In the genomic region with DNA sequence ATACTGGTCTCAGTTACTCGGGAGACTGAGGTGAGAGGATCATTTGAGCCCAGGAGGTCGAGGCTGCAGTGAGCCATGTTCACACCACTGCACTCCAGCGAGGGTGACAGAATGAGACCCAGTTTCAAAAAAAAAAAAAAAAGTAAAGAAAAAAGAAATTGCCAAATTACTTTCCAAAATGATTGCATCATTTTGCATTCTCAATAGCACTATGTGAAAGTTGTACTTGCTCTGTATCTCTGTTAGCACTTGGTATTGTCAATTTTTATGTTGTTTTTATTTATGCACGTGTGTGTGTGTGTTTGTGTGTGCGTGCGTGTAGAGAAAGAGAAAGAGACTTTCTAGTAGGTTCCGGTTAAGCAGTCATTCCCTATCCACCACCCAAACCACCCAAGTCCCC, we compare ENCODE assay signal across 21 cellular contexts.
DNase-seq lines count a peak whose midpoint lies in the region; ATAC-seq, FAIRE-seq and TF ChIP-seq lines count a peak whose summit lies in the region.
"Had no signal": no experiment of that assay in that cellular context is flagged by ENCODE, and none has a peak within 500 bp of the region (broad histone marks: within the 10 kb centered on the region; RNA-seq: fewer than 3 reads in every experiment).

No MANE protein-coding gene starts in this region.

- H3K27me3 ChIP-seq in HepG2 (ENCODE audit: control insufficient read depth in 1 of 2, insufficient read depth in 2 of 2, low read length in 2 of 2) (no peaks in the 10 kb centered on the region; a peak in 1 of 5 replicates), right lobe of liver (no peaks in the 10 kb centered on the region), endodermal cell (ENCODE audit: control insufficient read depth, insufficient read depth, low read length, poor library complexity, severe bottlenecking) (no peaks in the 10 kb centered on the region)
- H3K27me3 ChIP-seq: BLaER1 treated with 17β-estradiol and CSF1 and Interleukin-3, amounts not matched to agents 10 nM and 100 nM had no signal

- TF ChIP-seq POLR2A in HepG2 (IDR thresholded peaks at IDR 0.05; ENCODE audit: insufficient read depth in 1 of 2, low read depth in 2 of 2, low read length in 2 of 2), result no peak
- TF ChIP-seq POLR2A in right lobe of liver (IDR thresholded peaks at IDR 0.05), result no peak

- H3K27ac ChIP-seq in HepG2 (ENCODE audit: extremely low read length, insufficient read depth, low read length) (no peak overlapping the region), right lobe of liver (no peak overlapping the region), endodermal cell (ENCODE audit: low read depth, low read length) (no peak overlapping the region)
- H3K27ac ChIP-seq: 22Rv1, A549, C4-2B had no signal

- H3K4me2 ChIP-seq in HepG2 (ENCODE audit: low read depth, low read length), result no peak overlapping the region
- H3K4me2 ChIP-seq: A549 had no signal

- H3K36me3 ChIP-seq in HepG2 (replicated peaks in 1 of 2; ENCODE audit: control insufficient read depth in 1 of 2, insufficient read depth in 2 of 2, low read length in 2 of 2), result no peaks in the 10 kb centered on the region
- H3K36me3 ChIP-seq in right lobe of liver, result no peaks in the 10 kb centered on the region
- no peaks in the 10 kb centered on the region for H3K36me3 ChIP-seq in endodermal cell (ENCODE audit: control insufficient read depth, insufficient read depth, low read length)
- H3K36me3 ChIP-seq: BLaER1 treated with 17β-estradiol and CSF1 and Interleukin-3, amounts not matched to agents 10 nM and 100 nM had no signal

- no peaks in the 10 kb centered on the region for H3K79me2 ChIP-seq in HepG2 (ENCODE audit: insufficient read depth, low read length)

- FAIRE-seq in HepG2 (lab: Jason Lieb, UNC), result no peak
- FAIRE-seq: A549, D721Med, G401.6, GM12891, GM19239 had no signal

- in situ Hi-C loops in HepG2 (cut with HindIII; ENCODE audit: extremely low pct_ligation_motif_present, low pct_unique_long_range_greater_than_20kb), result no loop called here

- CTCF ChIA-PET in HepG2 (lab: Yijun Ruan, JAX; ENCODE audit: low intra/inter-chr PET ratio, low total read pairs), result no interaction called here

- no peak overlapping the region for H3K4me3 Mint-ChIP-seq in endodermal cell
- H3K4me3 Mint-ChIP-seq: B cell; CD4-positive, alpha-beta T cell; CD8-positive, alpha-beta T cell had no signal

- TF ChIP-seq EP300 in HepG2 (IDR thresholded peaks at IDR 0.05; ENCODE audit: low read depth in 2 of 2, low read length in 2 of 2), result no peak
- no peak for TF ChIP-seq EP300 in HepG2 (CRISPR knock-in tag; IDR thresholded peaks at IDR 0.05; ENCODE audit: borderline replicate concordance)

- H3K36me3 Mint-ChIP-seq in endodermal cell (ENCODE audit: low read depth), result peaks cover 9% of the 10 kb centered on the region
- H3K36me3 Mint-ChIP-seq: CD8-positive, alpha-beta T cell had no signal

- H3K4me3 ChIP-seq in HepG2 (replicated peaks in 1 of 3; ENCODE audit: insufficient read depth in 1 of 3, low read depth in 2 of 3, low read length in 3 of 3) (no peak overlapping the region), right lobe of liver (no peak overlapping the region), endodermal cell (ENCODE audit: low read length) (peak overlapping the region; percentile 57)
- H3K4me3 ChIP-seq: A549; BLaER1 treated with 17β-estradiol and CSF1 and Interleukin-3, amounts not matched to agents 10 nM and 100 nM had no signal

- no peak for ATAC-seq in HepG2
- ATAC-seq in right lobe of liver, result no peak
- ATAC-seq in activated CD4-positive, CD25-positive, alpha-beta regulatory T cell treated with anti-CD3 and anti-CD28 coated beads, Interleukin-2, amount 50 U/mL, for 24 hours, result no peak
- no peak for ATAC-seq in GM19328 (IDR thresholded peaks at IDR 0.05; ENCODE audit: unreplicated experiment)
- ATAC-seq: A549; CD8-positive, alpha-beta T cell had no signal

- TF ChIP-seq CTCF in HepG2 (CRISPR knock-in tag; IDR thresholded peaks at IDR 0.05) (no peak), right lobe of liver (IDR thresholded peaks at IDR 0.05) (no peak), endodermal cell (conservative IDR thresholded peaks at IDR 0.05) (no peak)

- H4K20me1 ChIP-seq in HepG2 (ENCODE audit: insufficient read depth, low read length), result no peaks in the 10 kb centered on the region
- H4K20me1 ChIP-seq: BLaER1 treated with 17β-estradiol and CSF1 and Interleukin-3, amounts not matched to agents 10 nM and 100 nM had no signal

- intact Hi-C loops in HepG2 (cut with micrococcal nuclease; ENCODE audit: unreplicated experiment) (no loop called here), right lobe of liver (cut with DNase I) (no loop called here)

- H3K27ac Mint-ChIP-seq in endodermal cell, result no peak overlapping the region
- H3K27ac Mint-ChIP-seq: B cell; CD4-positive, alpha-beta T cell; CD8-positive, alpha-beta T cell had no signal

- POLR2A ChIA-PET in HepG2 (lab: Yijun Ruan, JAX), result no interaction called here

- DNase-seq in HepG2 (ENCODE audit: low spot score), result no peak
- DNase-seq in right lobe of liver, result no peak
- DNase-seq in endodermal cell, result no peak
- DNase-seq: AML-193; Caco-2; Calu3; CD4-positive, alpha-beta T cell; CD8-positive, alpha-beta T cell; DMS79 treated with DMSO at 0.1 percent for 48 hours; GF-D8 had no signal

- no peak overlapping the region for H2AFZ ChIP-seq in HepG2 (ENCODE audit: low read length)

- H3K9me3 ChIP-seq in HepG2 (ENCODE audit: low read length) (no peaks in the 10 kb centered on the region), right lobe of liver (no peaks in the 10 kb centered on the region), endodermal cell (ENCODE audit: control insufficient read depth, low read length) (peaks cover 29% of the 10 kb centered on the region)
- H3K9me3 ChIP-seq: Caco-2 had no signal

- no TSS peak for BruUV-seq in HepG2 (replicated peaks; lab: Mats Ljungman, UMichigan)

- peaks cover 45% of the 10 kb centered on the region for H3K4me1 Mint-ChIP-seq in endodermal cell
- H3K4me1 Mint-ChIP-seq: B cell had no signal

- no peaks in the 10 kb centered on the region for H3K27me3 Mint-ChIP-seq in endodermal cell (ENCODE audit: insufficient read depth)
- H3K27me3 Mint-ChIP-seq: CD4-positive, alpha-beta T cell had no signal

- peaks cover 29% of the 10 kb centered on the region for H3K9me3 Mint-ChIP-seq in endodermal cell
- H3K9me3 Mint-ChIP-seq: CD4-positive, alpha-beta T cell had no signal

- TF ChIP-seq RAD21 in HepG2 (CRISPR knock-in tag; IDR thresholded peaks at IDR 0.05), result no peak

- H3K9ac ChIP-seq in HepG2 (ENCODE audit: insufficient read depth, low read depth, low read length) (no peak overlapping the region), endodermal cell (ENCODE audit: extremely low read depth, low read length, poor library complexity, severe bottlenecking) (no peak overlapping the region)
- H3K9ac ChIP-seq: BLaER1 treated with 17β-estradiol and CSF1 and Interleukin-3, amounts not matched to agents 10 nM and 100 nM had no signal

- H3K4me1 ChIP-seq in HepG2 (ENCODE audit: insufficient read depth, low read length) (no peaks in the 10 kb centered on the region), right lobe of liver (no peaks in the 10 kb centered on the region), endodermal cell (ENCODE audit: control insufficient read depth, insufficient read depth, low read length) (no peaks in the 10 kb centered on the region)
- H3K4me1 ChIP-seq: A549 had no signal

- 33% methylated on average over 7 of the region's 7 CpGs for WGBS in HepG2 (ENCODE audit: low lambda C conversion rate)
- 56% methylated on average over 7 of the region's 7 CpGs for WGBS in right lobe of liver (ENCODE audit: insufficient coverage, low coverage, low lambda C conversion rate, missing lambda C conversion rate)
- 40 to 81% methylated on average over 1 to 4 of the region's 7 CpGs for WGBS in endodermal cell (ENCODE audit: insufficient coverage in 1 of 2, insufficient read length in 1 of 2), 2 experiments

TF ChIP-seq in HepG2, 621 proteins besides CTCF, POLR2A, EP300 and RAD21:
- no peak for TF ChIP-seq ZNF501 (CRISPR knock-in tag; IDR thresholded peaks at IDR 0.05)
- TF ChIP-seq, protein P1, sequence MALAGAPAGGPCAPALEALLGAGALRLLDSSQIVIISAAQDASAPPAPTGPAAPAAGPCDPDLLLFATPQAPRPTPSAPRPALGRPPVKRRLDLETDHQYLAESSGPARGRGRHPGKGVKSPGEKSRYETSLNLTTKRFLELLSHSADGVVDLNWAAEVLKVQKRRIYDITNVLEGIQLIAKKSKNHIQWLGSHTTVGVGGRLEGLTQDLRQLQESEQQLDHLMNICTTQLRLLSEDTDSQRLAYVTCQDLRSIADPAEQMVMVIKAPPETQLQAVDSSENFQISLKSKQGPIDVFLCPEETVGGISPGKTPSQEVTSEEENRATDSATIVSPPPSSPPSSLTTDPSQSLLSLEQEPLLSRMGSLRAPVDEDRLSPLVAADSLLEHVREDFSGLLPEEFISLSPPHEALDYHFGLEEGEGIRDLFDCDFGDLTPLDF (CRISPR knock-in tag; IDR thresholded peaks at IDR 0.05), result no peak
- TF ChIP-seq ATF7 (IDR thresholded peaks at IDR 0.05), result peak; percentile 66
- no peak for TF ChIP-seq ATF7 (CRISPR knock-in tag; IDR thresholded peaks at IDR 0.05)
- TF ChIP-seq, protein P2, sequence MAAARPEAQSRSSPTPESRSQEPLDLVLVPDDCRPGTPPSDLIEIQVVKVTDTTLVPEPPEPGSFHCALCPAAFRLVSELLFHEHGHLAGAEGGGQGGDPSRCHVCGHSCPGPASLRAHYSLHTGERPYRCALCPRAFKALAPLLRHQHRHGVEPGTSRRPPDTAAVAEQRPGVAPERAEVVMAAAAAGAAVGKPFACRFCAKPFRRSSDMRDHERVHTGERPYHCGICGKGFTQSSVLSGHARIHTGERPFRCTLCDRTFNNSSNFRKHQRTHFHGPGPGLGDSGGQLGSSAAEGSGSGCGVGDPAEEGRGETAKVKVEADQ (CRISPR knock-in tag; IDR thresholded peaks at IDR 0.05; ENCODE audit: borderline replicate concordance), result no peak
